ENCODE assay signal across 16 cellular contexts in genomic region chr13:50537029-50537428, GRCh38.
"Had no signal": no experiment of that assay in that cellular context is flagged by ENCODE, and none has a peak within 500 bp of the region (broad histone marks: within the 10 kb centered on the region; RNA-seq: fewer than 3 reads in every experiment).

No MANE protein-coding gene starts in this region.

- H3K4me3 ChIP-seq: heart left ventricle, mucosa of descending colon, spleen, testis, tibial nerve, upper lobe of right lung, vagina had no signal

- H3K9me3 ChIP-seq: testis had no signal

- H3K27ac ChIP-seq: heart left ventricle, spleen, testis, tibial nerve, upper lobe of right lung, vagina had no signal

- H3K4me1 ChIP-seq: spleen, testis, tibial nerve, upper lobe of right lung, vagina had no signal

- H3K36me3 ChIP-seq: heart left ventricle, spleen, tibial nerve, upper lobe of right lung, vagina had no signal

- H3K27me3 ChIP-seq: heart left ventricle, spleen, testis, tibial nerve, upper lobe of right lung, vagina had no signal

- DNase-seq: heart left ventricle; hippocampal formation; kidney glomerular epithelial cell; mucosa of descending colon; naive thymus-derived CD8-positive, alpha-beta T cell; posterior cingulate gyrus; spleen; stimulated activated CD4-positive, alpha-beta T cell treated with anti-CD3 and anti-CD28 coated beads, Interleukin-15, amount 100 ng/mL, for 24 hours; stimulated activated CD4-positive, alpha-beta T cell treated with anti-CD3 and anti-CD28 coated beads, Interleukin-1b, Interleukin-23, amount 100 ng/mL, for 48 hours; stimulated activated CD4-positive, alpha-beta T cell treated with anti-CD3 and anti-CD28 coated beads, Interleukin-4, amount 100 ng/mL, for 24 hours; stimulated activated naive B cell treated with anti-CD40 and anti-IgM and Interleukin-4, amounts not matched to agents 10 μg/mL and 1 μg/mL and 100 μg/mL, for 72 hours; stimulated activated naive CD8-positive, alpha-beta T cell treated with anti-CD3 and anti-CD28 coated beads, Interleukin-15, amount 100 ng/mL, for 72 hours; testis; upper lobe of right lung had no signal
